Comparison of ENCODE assay signal across 1 cellular context in genomic region chr1:162391790-162392563, GRCh38.
TF ChIP-seq lines count a peak whose summit lies in the region.

No MANE protein-coding gene starts in this region.

TF ChIP-seq in K562, 482 proteins besides CTCF, POLR2A, EP300 and RAD21 (continued from another document and continues in another):
- TF ChIP-seq CLOCK (CRISPR knock-in tag; IDR thresholded peaks at IDR 0.05; ENCODE audit: borderline replicate concordance) (no peak), PCBP1 (IDR thresholded peaks at IDR 0.05; ENCODE audit: low read depth, low read length, poor library complexity, severe bottlenecking) (no peak), BHLHE40 (IDR thresholded peaks at IDR 0.05; ENCODE audit: low read length) (no peak), TAF9B (IDR thresholded peaks at IDR 0.05; ENCODE audit: partially characterized antibody) (no peak), GMEB1 (CRISPR knock-in tag; IDR thresholded peaks at IDR 0.05) (no peak), ZNF444 (CRISPR knock-in tag; IDR thresholded peaks at IDR 0.05) (no peak), CBX2 (IDR thresholded peaks at IDR 0.05; ENCODE audit: insufficient read depth, low read length, poor library complexity, severe bottlenecking) (no peak), KLF6 (CRISPR knock-in tag; IDR thresholded peaks at IDR 0.05; ENCODE audit: borderline replicate concordance) (no peak), SRSF9 (IDR thresholded peaks at IDR 0.05; ENCODE audit: borderline replicate concordance, low read depth, low read length) (no peak), CREB5 (CRISPR knock-in tag; IDR thresholded peaks at IDR 0.05) (no peak), ELK3 (CRISPR knock-in tag; IDR thresholded peaks at IDR 0.05) (no peak), MEF2A (IDR thresholded peaks at IDR 0.05; ENCODE audit: control insufficient read depth, low read depth, low read length) (no peak), FOXO4 (CRISPR knock-in tag; IDR thresholded peaks at IDR 0.05) (no peak), GABPA (tag; conservative IDR thresholded peaks at IDR 0.05; ENCODE audit: low read depth) (no peak), JUNB (CRISPR knock-in tag; conservative IDR thresholded peaks at IDR 0.05) (no peak), ZNF436 (CRISPR knock-in tag; IDR thresholded peaks at IDR 0.05) (no peak), ZNF354B (CRISPR knock-in tag; IDR thresholded peaks at IDR 0.05) (no peak), ZNF398 (CRISPR knock-in tag; IDR thresholded peaks at IDR 0.05) (no peak), SOX6 (IDR thresholded peaks at IDR 0.05) (no peak), RNF219 (CRISPR knock-in tag; IDR thresholded peaks at IDR 0.05) (no peak), ZNF316 (IDR thresholded peaks at IDR 0.05) (no peak), MEIS2 (IDR thresholded peaks at IDR 0.05; ENCODE audit: partially characterized antibody) (peak; percentile 65), NFE2L1 (tag; IDR thresholded peaks at IDR 0.05; ENCODE audit: borderline replicate concordance, low read depth) (no peak), TCF3 (CRISPR knock-in tag; IDR thresholded peaks at IDR 0.05) (no peak; the same call in 1 of the 2 replicates), USF1 (CRISPR knock-in tag; IDR thresholded peaks at IDR 0.05) (no peak), MITF (IDR thresholded peaks at IDR 0.05) (no peak), TCF15 (CRISPR knock-in tag; IDR thresholded peaks at IDR 0.05) (no peak), CBX1 (IDR thresholded peaks at IDR 0.05; ENCODE audit: low read depth) (no peak), KDM5B (IDR thresholded peaks at IDR 0.05; ENCODE audit: insufficient replicate concordance, low read depth, low read length) (no peak), ADNP (tag; IDR thresholded peaks at IDR 0.05) (no peak), MAX (CRISPR knock-in tag; IDR thresholded peaks at IDR 0.05) (no peak), RFX1 (IDR thresholded peaks at IDR 0.05) (no peak), ZNF584 (CRISPR knock-in tag; IDR thresholded peaks at IDR 0.05; ENCODE audit: low read depth) (no peak), HNRNPLL (IDR thresholded peaks at IDR 0.05; ENCODE audit: low read depth, low read length, poor library complexity, severe bottlenecking) (no peak), FOXA3 (CRISPR knock-in tag; conservative IDR thresholded peaks at IDR 0.05 in 1 of 2, IDR thresholded peaks at IDR 0.05 in 1 of 2) (no peak), TGIF2 (CRISPR knock-in tag; IDR thresholded peaks at IDR 0.05) (no peak), ATF6 (CRISPR knock-in tag; IDR thresholded peaks at IDR 0.05) (no peak), WHSC1 (IDR thresholded peaks at IDR 0.05; ENCODE audit: low read length) (no peak), REST (CRISPR knock-in tag; IDR thresholded peaks at IDR 0.05; ENCODE audit: low read depth) (no peak)
